27 cellular contexts compared by ENCODE assay signal in genomic region chr3:64431717-64432116, GRCh38.
A peak's percentile ranks its signal among the peaks of the same experiment; 100 is the strongest.
DNase-seq lines count a peak whose midpoint lies in the region; FAIRE-seq and TF ChIP-seq lines count a peak whose summit lies in the region.
"Had no signal": no experiment of that assay in that cellular context is flagged by ENCODE, and none has a peak within 500 bp of the region (broad histone marks: within the 10 kb centered on the region; RNA-seq: fewer than 3 reads in every experiment).

No MANE protein-coding gene starts in this region.

- BruUV-seq in MCF 10A (replicated peaks; lab: Mats Ljungman, UMichigan), result no TSS peak

- POLR2A ChIA-PET in MCF 10A (lab: Yijun Ruan, JAX), result interaction anchor here (0.6 to 1.3 kb wide), 2 partner anchors 8 to 300 kb away, joined by 3 read pairs; no protein-coding TSS in a partner anchor

- H3K4me1 ChIP-seq in breast epithelium, result no peaks in the 10 kb centered on the region

- DNase-seq in DMS 273 (lab: John Stamatoyannopoulos, UW; ENCODE audit: unreplicated experiment) (peak; percentile 3), DMS 273 treated with DMSO at 0.1 percent for 48 hours (lab: John Stamatoyannopoulos, UW) (no peak), MCF 10A (ENCODE audit: unreplicated experiment) (peak; percentile 33), breast epithelium (ENCODE audit: low spot score in 2 of 2) (no peak), fibroblast of pulmonary artery (ENCODE audit: low read depth) (peak; percentile 29), coronary artery (ENCODE audit: low spot score) (no peak), SKM-1 treated with dmso at 0.1 percent for 144 hours (lab: John Stamatoyannopoulos, UW; ENCODE audit: unreplicated experiment) (no peak), HTR-8/SVneo (ENCODE audit: insufficient read length, low spot score) (no peak)
- DNase-seq: CD8-positive, alpha-beta memory T cell; DMS53; GM23248; H7; IMR-90; KG1; MM.1S; NCI-H1436 treated with DMSO at 0.1 percent for 48 hours; NCI-H2029; NCI-H2227 treated with DMSO at 0.1 percent for 48 hours; NCI-H510A treated with DMSO at 0.1 percent for 48 hours; NCI-H82; RPMI8226; SHP77; T-helper 1 cell had no signal

- H3K27me3 Mint-ChIP-seq in MCF 10A (ENCODE audit: insufficient read depth, unreplicated experiment), result no peaks in the 10 kb centered on the region

- peaks cover 5% of the 10 kb centered on the region for H3K4me1 Mint-ChIP-seq in MCF 10A (ENCODE audit: insufficient read depth, unreplicated experiment)
- H3K4me1 Mint-ChIP-seq: B cell; CD14-positive monocyte; CD8-positive, alpha-beta memory T cell had no signal

- no peak overlapping the region for H3K27ac Mint-ChIP-seq in MCF 10A (ENCODE audit: low read depth, unreplicated experiment)
- H3K27ac Mint-ChIP-seq: B cell; CD14-positive monocyte; CD8-positive, alpha-beta memory T cell had no signal

- no peaks in the 10 kb centered on the region for H3K9me3 ChIP-seq in breast epithelium

- no peak for TF ChIP-seq CTCF in MCF 10A (IDR thresholded peaks at IDR 0.05; ENCODE audit: unreplicated experiment)
- TF ChIP-seq CTCF in breast epithelium (IDR thresholded peaks at IDR 0.05), result no peak
- no peak for TF ChIP-seq CTCF in fibroblast of pulmonary artery (IDR thresholded peaks at IDR 0.05; ENCODE audit: low read length, missing control alignments)
- TF ChIP-seq CTCF in coronary artery (IDR thresholded peaks at IDR 0.05), result no peak

- no peaks in the 10 kb centered on the region for H3K27me3 ChIP-seq in breast epithelium

- TF ChIP-seq POLR2A in breast epithelium (IDR thresholded peaks at IDR 0.05), result no peak

- CTCF ChIA-PET in MCF 10A (lab: Yijun Ruan, JAX), result interaction anchor here (0.7 kb wide), 1 partner anchor 408 kb away, joined by 3 read pairs; no protein-coding TSS in a partner anchor

- no peaks in the 10 kb centered on the region for H3K36me3 ChIP-seq in breast epithelium

- FAIRE-seq in HTR-8/SVneo (lab: Jason Lieb, UNC), result no peak
- FAIRE-seq: GM18507 had no signal

- no peak overlapping the region for H3K4me3 Mint-ChIP-seq in MCF 10A (ENCODE audit: unreplicated experiment)
- H3K4me3 Mint-ChIP-seq: B cell; CD14-positive monocyte; CD8-positive, alpha-beta memory T cell had no signal

- H3K27ac ChIP-seq in breast epithelium (no peak overlapping the region), coronary artery (no peak overlapping the region)
- H3K27ac ChIP-seq: 22Rv1, GM23248 had no signal

- H3K4me3 ChIP-seq in breast epithelium, result no peak overlapping the region
- H3K4me3 ChIP-seq in fibroblast of pulmonary artery (replicated peaks; ENCODE audit: low read depth, low read length), result no peak overlapping the region
- no peak overlapping the region for H3K4me3 ChIP-seq in coronary artery
- H3K4me3 ChIP-seq: GM23248 had no signal

- H3K9me3 Mint-ChIP-seq in MCF 10A (ENCODE audit: unreplicated experiment), result peaks cover 12% of the 10 kb centered on the region

- H3K36me3 Mint-ChIP-seq in MCF 10A (ENCODE audit: insufficient read depth, unreplicated experiment), result no peaks in the 10 kb centered on the region
- H3K36me3 Mint-ChIP-seq: CD14-positive monocyte; CD8-positive, alpha-beta memory T cell had no signal

- intact Hi-C loops in MCF 10A (cut with micrococcal nuclease) (no loop called here), breast epithelium (cut with DNase I; ENCODE audit: low total_unique reads) (no loop called here)

Comparison
In these comparisons a context has a peak if more than half of its experiments do, and no peak if none do; other contexts are left out.
1. DNase-seq: peak in DMS 273 (single experiment), MCF 10A (single experiment) and fibroblast of pulmonary artery (single experiment); none in DMS 273 treated with DMSO at 0.1 percent for 48 hours (single experiment), breast epithelium (0 of 2), coronary artery (single experiment), SKM-1 treated with dmso at 0.1 percent for 144 hours (single experiment) and HTR-8/SVneo (single experiment).